In genomic region chr1:203306089-203306969, GRCh38 we compare ENCODE assay signal across 8 cellular contexts. TPM values are rescaled to one million over a fixed set of nuclear protein-coding genes. Genes with fewer than 3 reads are reported as not detected.
DNase-seq lines count a peak whose midpoint lies in the region; ATAC-seq and TF ChIP-seq lines count a peak whose summit lies in the region.

No MANE protein-coding gene starts in this region.

- TF ChIP-seq CTCF in DND-41 (IDR thresholded peaks at IDR 0.05; ENCODE audit: borderline replicate concordance, extremely low read depth, low read length, poor library complexity, severe bottlenecking): peak; percentile 50
- TF ChIP-seq CTCF in SU-DHL-6 (IDR thresholded peaks at IDR 0.05; ENCODE audit: insufficient read depth, low read length, poor library complexity, severe bottlenecking): no peak

- peaks cover 30 to 39% (median 39%) of the 10 kb centered on the region in 3 donors for H3K36me3 Mint-ChIP-seq in immature natural killer cell

- peak; percentile 1; the same call in 2 of the 3 replicates for ATAC-seq in DND-41 (ENCODE audit: insufficient read depth, low read depth)
- ATAC-seq in GM18861 (IDR thresholded peaks at IDR 0.05; ENCODE audit: unreplicated experiment): no peak
- no peak for ATAC-seq in HG03354 (IDR thresholded peaks at IDR 0.05; ENCODE audit: poor library complexity, severe bottlenecking, unreplicated experiment)

- TF ChIP-seq RAD21 in Ishikawa (IDR thresholded peaks at IDR 0.05; ENCODE audit: low read depth): peak; percentile 37; the same call in 1 of the 2 replicates

- H3K4me2 ChIP-seq in DND-41 (ENCODE audit: insufficient read depth, low read length) (peak overlapping the region; percentile 63), SU-DHL-6 (ENCODE audit: low read depth, low read length, poor library complexity, severe bottlenecking) (peak overlapping the region; percentile 86)

- DNase-seq in DND-41: peak; percentile 33
- peak; percentile 37 for DNase-seq in central memory CD4-positive, alpha-beta T cell
- peak; percentile 45 to 53 (median 51) for DNase-seq in immature natural killer cell
- DNase-seq in skeletal muscle cell (ENCODE audit: low read depth): peak; percentile 79

- no peaks in the 10 kb centered on the region for H3K9me3 Mint-ChIP-seq in immature natural killer cell

- H3K9ac ChIP-seq in DND-41 (ENCODE audit: low read depth, low read length) (peak overlapping the region; percentile 81), SU-DHL-6 (ENCODE audit: low read length) (peak overlapping the region; percentile 97)

- H4K20me1 ChIP-seq in DND-41 (ENCODE audit: insufficient read depth, low read length) (peaks cover 22% of the 10 kb centered on the region), SU-DHL-6 (ENCODE audit: low read depth, low read length) (peaks cover 2% of the 10 kb centered on the region; the same call in 1 of the 2 replicates)

- H3F3A ChIP-seq in SU-DHL-6 (ENCODE audit: insufficient read depth): peaks cover 93% of the 10 kb centered on the region

- H3K9me3 ChIP-seq in DND-41 (ENCODE audit: insufficient read depth, low read length, severe bottlenecking): no peaks in the 10 kb centered on the region
- H3K9me3 ChIP-seq in SU-DHL-6 (ENCODE audit: insufficient read depth, low read length): no peaks in the 10 kb centered on the region

- H3K4me3 ChIP-seq in DND-41 (ENCODE audit: low read depth in 1 of 2, low read length in 2 of 2) (peak overlapping the region; percentile 71 to 85), SU-DHL-6 (ENCODE audit: insufficient read depth, low read length, poor library complexity, severe bottlenecking) (peak overlapping the region; percentile 87), skeletal muscle cell (ENCODE audit: low read depth, low read length) (peak overlapping the region; percentile 94)

- H3K27me3 ChIP-seq in DND-41 (ENCODE audit: insufficient read depth, low read length, poor library complexity) (no peaks in the 10 kb centered on the region), SU-DHL-6 (ENCODE audit: low read length) (no peaks in the 10 kb centered on the region)

- H2AFZ ChIP-seq in DND-41 (ENCODE audit: low read depth, low read length): peak overlapping the region; percentile 82; the same call in 1 of the 2 replicates
- H2AFZ ChIP-seq in SU-DHL-6 (ENCODE audit: low read depth, low read length, severe bottlenecking): no peak overlapping the region

- H3K79me2 ChIP-seq in DND-41 (ENCODE audit: insufficient read depth, low read length) (peaks cover 42% of the 10 kb centered on the region), SU-DHL-6 (ENCODE audit: insufficient read depth, low read length) (peaks cover 65% of the 10 kb centered on the region)

- peaks cover 76 to 80% of the 10 kb centered on the region in 2 donors for H3K4me1 Mint-ChIP-seq in immature natural killer cell

- H3K4me3 Mint-ChIP-seq in immature natural killer cell: peak overlapping the region; percentile 95 to 99 (median 99)

- peaks cover 54% of the 10 kb centered on the region for H3K4me1 ChIP-seq in DND-41 (ENCODE audit: insufficient read depth, low read length)

- H3K36me3 ChIP-seq in DND-41 (ENCODE audit: insufficient read depth, low read length) (peaks cover 35% of the 10 kb centered on the region), SU-DHL-6 (ENCODE audit: low read length) (peaks cover 41% of the 10 kb centered on the region)

- peaks cover 40 to 66% (median 55%) of the 10 kb centered on the region in 3 donors for H3K27me3 Mint-ChIP-seq in immature natural killer cell (ENCODE audit: low read depth in 3 of 3)

- peak overlapping the region; percentile 95 to 100 (median 99) for H3K27ac Mint-ChIP-seq in immature natural killer cell

- H3K9me2 ChIP-seq in SU-DHL-6 (replicated peaks; ENCODE audit: insufficient read depth, low read length): no peaks in the 10 kb centered on the region

- TF ChIP-seq EP300 in Ishikawa (IDR thresholded peaks at IDR 0.05; ENCODE audit: borderline replicate concordance): no peak

- H3K27ac ChIP-seq in DND-41 (ENCODE audit: low read length): peak overlapping the region; percentile 91
- H3K27ac ChIP-seq in SU-DHL-6 (ENCODE audit: low read depth, low read length): peak overlapping the region; percentile 99

TF ChIP-seq in Ishikawa, 13 proteins besides CTCF, POLR2A, EP300 and RAD21:
- TF ChIP-seq NFIC (IDR thresholded peaks at IDR 0.05) (peak; percentile 76), YY1 (IDR thresholded peaks at IDR 0.05; ENCODE audit: low read depth) (no peak), TCF12 (IDR thresholded peaks at IDR 0.05; ENCODE audit: low read depth) (no peak), CREB1 (IDR thresholded peaks at IDR 0.05; ENCODE audit: low read depth) (no peak), CEBPB (IDR thresholded peaks at IDR 0.05) (no peak), EGR1 (IDR thresholded peaks at IDR 0.05) (no peak), TEAD4 (IDR thresholded peaks at IDR 0.05) (0 out of 2 replicates have a peak, but pooled peaks have one; percentile 10), TAF1 (IDR thresholded peaks at IDR 0.05; ENCODE audit: low read depth) (no peak), ZBTB7A (IDR thresholded peaks at IDR 0.05; ENCODE audit: low read depth) (peak; percentile 1; the same call in 1 of the 2 replicates)
- TF ChIP-seq, protein P1, sequence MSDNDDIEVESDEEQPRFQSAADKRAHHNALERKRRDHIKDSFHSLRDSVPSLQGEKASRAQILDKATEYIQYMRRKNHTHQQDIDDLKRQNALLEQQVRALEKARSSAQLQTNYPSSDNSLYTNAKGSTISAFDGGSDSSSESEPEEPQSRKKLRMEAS (IDR thresholded peaks at IDR 0.05): 0 out of 2 replicates have a peak, but pooled peaks have one; percentile 36
- TF ChIP-seq, protein P2, sequence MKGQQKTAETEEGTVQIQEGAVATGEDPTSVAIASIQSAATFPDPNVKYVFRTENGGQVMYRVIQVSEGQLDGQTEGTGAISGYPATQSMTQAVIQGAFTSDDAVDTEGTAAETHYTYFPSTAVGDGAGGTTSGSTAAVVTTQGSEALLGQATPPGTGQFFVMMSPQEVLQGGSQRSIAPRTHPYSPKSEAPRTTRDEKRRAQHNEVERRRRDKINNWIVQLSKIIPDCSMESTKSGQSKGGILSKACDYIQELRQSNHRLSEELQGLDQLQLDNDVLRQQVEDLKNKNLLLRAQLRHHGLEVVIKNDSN (IDR thresholded peaks at IDR 0.05): no peak
- TF ChIP-seq, protein P3, sequence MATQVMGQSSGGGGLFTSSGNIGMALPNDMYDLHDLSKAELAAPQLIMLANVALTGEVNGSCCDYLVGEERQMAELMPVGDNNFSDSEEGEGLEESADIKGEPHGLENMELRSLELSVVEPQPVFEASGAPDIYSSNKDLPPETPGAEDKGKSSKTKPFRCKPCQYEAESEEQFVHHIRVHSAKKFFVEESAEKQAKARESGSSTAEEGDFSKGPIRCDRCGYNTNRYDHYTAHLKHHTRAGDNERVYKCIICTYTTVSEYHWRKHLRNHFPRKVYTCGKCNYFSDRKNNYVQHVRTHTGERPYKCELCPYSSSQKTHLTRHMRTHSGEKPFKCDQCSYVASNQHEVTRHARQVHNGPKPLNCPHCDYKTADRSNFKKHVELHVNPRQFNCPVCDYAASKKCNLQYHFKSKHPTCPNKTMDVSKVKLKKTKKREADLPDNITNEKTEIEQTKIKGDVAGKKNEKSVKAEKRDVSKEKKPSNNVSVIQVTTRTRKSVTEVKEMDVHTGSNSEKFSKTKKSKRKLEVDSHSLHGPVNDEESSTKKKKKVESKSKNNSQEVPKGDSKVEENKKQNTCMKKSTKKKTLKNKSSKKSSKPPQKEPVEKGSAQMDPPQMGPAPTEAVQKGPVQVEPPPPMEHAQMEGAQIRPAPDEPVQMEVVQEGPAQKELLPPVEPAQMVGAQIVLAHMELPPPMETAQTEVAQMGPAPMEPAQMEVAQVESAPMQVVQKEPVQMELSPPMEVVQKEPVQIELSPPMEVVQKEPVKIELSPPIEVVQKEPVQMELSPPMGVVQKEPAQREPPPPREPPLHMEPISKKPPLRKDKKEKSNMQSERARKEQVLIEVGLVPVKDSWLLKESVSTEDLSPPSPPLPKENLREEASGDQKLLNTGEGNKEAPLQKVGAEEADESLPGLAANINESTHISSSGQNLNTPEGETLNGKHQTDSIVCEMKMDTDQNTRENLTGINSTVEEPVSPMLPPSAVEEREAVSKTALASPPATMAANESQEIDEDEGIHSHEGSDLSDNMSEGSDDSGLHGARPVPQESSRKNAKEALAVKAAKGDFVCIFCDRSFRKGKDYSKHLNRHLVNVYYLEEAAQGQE (IDR thresholded peaks at IDR 0.05; ENCODE audit: low read depth): no peak

RNA-seq across cellular contexts. Expression of gene BTG2, which starts 1.0 kb away (rescaled TPM):
- 100 to 1,000 TPM; 112 to 147 (median 127) TPM for polyA plus RNA-seq in immature natural killer cell

RNA-seq across cellular contexts. Expression of gene FMOD, which starts 44.6 kb away (rescaled TPM):
- polyA plus RNA-seq in immature natural killer cell: not detected
